14 cellular contexts compared by ENCODE assay signal in genomic region chr1:17212009-17212408, GRCh38. TPM values are rescaled to one million over a fixed set of nuclear protein-coding genes. Genes with fewer than 3 reads are reported as not detected.
A peak's percentile ranks its signal among the peaks of the same experiment; 100 is the strongest.
DNase-seq lines count a peak whose midpoint lies in the region; ATAC-seq and TF ChIP-seq lines count a peak whose summit lies in the region.
"Had no signal": no experiment of that assay in that cellular context is flagged by ENCODE, and none has a peak within 500 bp of the region (broad histone marks: within the 10 kb centered on the region; RNA-seq: fewer than 3 reads in every experiment).

No MANE protein-coding gene starts in this region.

- no peaks in the 10 kb centered on the region for H3K36me3 Mint-ChIP-seq in mesothelial cell of epicardium
- no peaks in the 10 kb centered on the region for H3K36me3 Mint-ChIP-seq in activated T-cell treated with anti-CD3 and anti-CD28 coated beads, Interleukin-2, amount 50 U/mL, for 72 hours (ENCODE audit: insufficient read depth in 2 of 2)
- H3K36me3 Mint-ChIP-seq: memory B cell had no signal

- H3K27ac ChIP-seq in BLaER1 (no peak overlapping the region), SJCRH30 (no peak overlapping the region)
- H3K27ac ChIP-seq: right lobe of liver had no signal

- no peak for ATAC-seq in GM21717 (IDR thresholded peaks at IDR 0.05; ENCODE audit: unreplicated experiment)
- no peak for ATAC-seq in activated T-cell treated with anti-CD3 and anti-CD28 coated beads, Interleukin-2, amount 50 U/mL, for 72 hours (replicated peaks in 1 of 2)

- H3K4me3 ChIP-seq in BLaER1 (no peak overlapping the region), SJCRH30 (no peak overlapping the region)
- H3K4me3 ChIP-seq: right lobe of liver had no signal

- peak overlapping the region; percentile 92 for H3K4me2 ChIP-seq in BLaER1

- H3K27me3 ChIP-seq in BLaER1 (peaks cover 11% of the 10 kb centered on the region; the same call in 1 of the 2 replicates), SJCRH30 (no peaks in the 10 kb centered on the region)
- H3K27me3 ChIP-seq: right lobe of liver had no signal

- no peak overlapping the region for H3K9ac ChIP-seq in BLaER1

- H3K27ac Mint-ChIP-seq in mesothelial cell of epicardium = peak overlapping the region; percentile 93
- H3K27ac Mint-ChIP-seq in activated T-cell treated with anti-CD3 and anti-CD28 coated beads, Interleukin-2, amount 50 U/mL, for 72 hours = no peak overlapping the region
- H3K27ac Mint-ChIP-seq: activated CD4-positive, alpha-beta T cell treated with anti-CD3 and anti-CD28 coated beads, Interleukin-2, amount 10 ng/mL, durations not matched to agents 7 days and 5 days; memory B cell had no signal

- TF ChIP-seq CTCF in mesothelial cell of epicardium (IDR thresholded peaks at IDR 0.05; ENCODE audit: unreplicated experiment) = no peak

- DNase-seq in HuH-7.5 (ENCODE audit: low spot score) = peak; percentile 33
- DNase-seq in T47D (ENCODE audit: low read depth in 1 of 2, low spot score in 1 of 2) = peak; percentile 44 to 66
- no peak for DNase-seq in mesothelial cell of epicardium (ENCODE audit: low spot score in 2 of 2, unreplicated experiment in 2 of 2)
- no peak for DNase-seq in ureter (ENCODE audit: low spot score)
- DNase-seq in SJCRH30 = no peak
- DNase-seq in activated T-cell treated with anti-CD3 and anti-CD28 coated beads, Interleukin-2, amount 50 U/mL, for 72 hours = no peak
- DNase-seq: MM.1S, NCI-H1930 had no signal

- H3K9me3 ChIP-seq in BLaER1 (no peaks in the 10 kb centered on the region), SJCRH30 (replicated peaks) (no peaks in the 10 kb centered on the region)
- H3K9me3 ChIP-seq: right lobe of liver had no signal

- H3K36me3 ChIP-seq in BLaER1 (no peaks in the 10 kb centered on the region), SJCRH30 (no peaks in the 10 kb centered on the region)
- H3K36me3 ChIP-seq: right lobe of liver had no signal

- no peak overlapping the region for H3K4me3 Mint-ChIP-seq in mesothelial cell of epicardium
- H3K4me3 Mint-ChIP-seq in activated T-cell treated with anti-CD3 and anti-CD28 coated beads, Interleukin-2, amount 50 U/mL, for 72 hours = peak overlapping the region in 1 of 2 donors; percentile 49
- H3K4me3 Mint-ChIP-seq: HFFc6, memory B cell had no signal

- no peaks in the 10 kb centered on the region for H3K9me3 Mint-ChIP-seq in mesothelial cell of epicardium
- H3K9me3 Mint-ChIP-seq in activated T-cell treated with anti-CD3 and anti-CD28 coated beads, Interleukin-2, amount 50 U/mL, for 72 hours = no peaks in the 10 kb centered on the region
- H3K9me3 Mint-ChIP-seq: activated CD4-positive, alpha-beta T cell treated with anti-CD3 and anti-CD28 coated beads, Interleukin-2, amount 10 ng/mL, durations not matched to agents 7 days and 5 days; HFFc6; memory B cell had no signal

- H3K4me1 ChIP-seq in BLaER1 (peaks cover 88% of the 10 kb centered on the region), SJCRH30 (peaks cover 46% of the 10 kb centered on the region)
- H3K4me1 ChIP-seq: right lobe of liver had no signal

- no peaks in the 10 kb centered on the region for H3K27me3 Mint-ChIP-seq in mesothelial cell of epicardium (ENCODE audit: low read depth)
- peaks cover 40% of the 10 kb centered on the region for H3K27me3 Mint-ChIP-seq in activated T-cell treated with anti-CD3 and anti-CD28 coated beads, Interleukin-2, amount 50 U/mL, for 72 hours (ENCODE audit: low read depth)

- peaks cover 18% of the 10 kb centered on the region; the same call in 1 of the 2 replicates for H4K20me1 ChIP-seq in BLaER1

- in situ Hi-C loops in T47D (cut with HindIII; ENCODE audit: low pct_unique_long_range_greater_than_20kb, low sequenced_read_pairs) = no loop called here

- H3K4me1 Mint-ChIP-seq in mesothelial cell of epicardium = peaks cover 61% of the 10 kb centered on the region
- peaks cover 52% of the 10 kb centered on the region for H3K4me1 Mint-ChIP-seq in activated T-cell treated with anti-CD3 and anti-CD28 coated beads, Interleukin-2, amount 50 U/mL, for 72 hours (ENCODE audit: low read depth)

RNA-seq across cellular contexts. Expression of gene PADI1, which starts 7.1 kb away (rescaled TPM):
- 0.09 TPM in 1 of 3 replicates, not detected in the others for total RNA-seq in mesothelial cell of epicardium
- total RNA-seq in ureter = 0.86 TPM
- 0.06 and 0.20 TPM in 2 replicates for total RNA-seq in SJCRH30 (2014; rRNA removed; shearing (Covaris generic))
- total RNA-seq in activated T-cell treated with anti-CD3 and anti-CD28 coated beads, Interleukin-2, amount 50 U/mL, for 72 hours = not detected
- total RNA-seq: activated CD4-positive, alpha-beta T cell treated with anti-CD3 and anti-CD28 coated beads, Interleukin-2, amount 10 ng/mL, durations not matched to agents 7 days and 5 days had no signal

RNA-seq across cellular contexts. Expression of gene PADI3, which starts 36.9 kb away (rescaled TPM):
- total RNA-seq in mesothelial cell of epicardium = 0.07 TPM in 1 of 3 replicates, not detected in the others
- 65.3 TPM for total RNA-seq in ureter
- total RNA-seq in SJCRH30 (2014; rRNA removed; shearing (Covaris generic)) = 6.1 and 6.8 TPM in 2 replicates
- total RNA-seq in activated T-cell treated with anti-CD3 and anti-CD28 coated beads, Interleukin-2, amount 50 U/mL, for 72 hours = not detected
- total RNA-seq: activated CD4-positive, alpha-beta T cell treated with anti-CD3 and anti-CD28 coated beads, Interleukin-2, amount 10 ng/mL, durations not matched to agents 7 days and 5 days; right lobe of liver had no signal

Comparison
In these comparisons a context has a peak if more than half of its experiments do, and no peak if none do; other contexts are left out.
1. DNase-seq: peak in HuH-7.5 (single experiment) and T47D (2 of 2); none in mesothelial cell of epicardium (0 of 2), ureter (single experiment), SJCRH30 (0 of 2) and activated T-cell treated with anti-CD3 and anti-CD28 coated beads, Interleukin-2, amount 50 U/mL, for 72 hours (0 of 2).